In the genomic region with DNA sequence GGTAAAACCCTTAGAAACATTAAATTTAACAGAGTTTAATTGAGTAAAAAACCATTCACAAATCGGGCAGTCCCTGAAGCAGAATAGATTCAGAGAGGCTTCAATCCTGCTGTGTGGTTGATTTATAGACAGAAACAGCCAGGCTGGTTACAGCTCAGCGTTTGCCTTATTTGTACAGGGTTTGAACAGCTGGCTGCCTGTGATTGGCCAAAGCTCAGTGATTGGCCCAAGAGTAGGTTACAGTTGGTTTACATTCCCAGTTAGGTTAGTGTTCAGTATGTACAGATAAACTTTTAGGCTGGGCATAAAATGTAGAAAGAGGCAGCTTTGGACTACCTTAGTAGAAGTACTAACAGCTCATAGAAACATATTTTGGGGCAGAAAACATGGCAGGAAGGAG, we compare ENCODE assay signal across 25 cellular contexts.
"Had no signal": no experiment of that assay in that cellular context is flagged by ENCODE, and none has a peak within 500 bp of the region (broad histone marks: within the 10 kb centered on the region; RNA-seq: fewer than 3 reads in every experiment).

No MANE protein-coding gene starts in this region.

- DNase-seq: dorsolateral prefrontal cortex; effector CD4-positive, alpha-beta T cell; foreskin fibroblast; gastrocnemius medialis; head of caudate nucleus; naive B cell; pancreas; spleen; stimulated activated CD4-positive, alpha-beta T cell treated with anti-CD3 and anti-CD28 coated beads, Interleukin-4, amount 100 ng/mL, for 1 hour; stimulated activated CD8-positive, alpha-beta memory T cell treated with anti-CD3 and anti-CD28 coated beads, Interleukin-4, amount 100 ng/mL, for 48 hours; stimulated activated naive CD4-positive, alpha-beta T cell; stimulated activated naive CD8-positive, alpha-beta T cell treated with anti-CD3 and anti-CD28 coated beads, Interleukin-15, amount 100 ng/mL, for 72 hours; transverse colon; upper lobe of right lung; uterus had no signal

- H3K4me1 Mint-ChIP-seq: memory B cell; naive B cell; neural crest cell; stimulated activated naive CD8-positive, alpha-beta T cell treated with anti-CD3 and anti-CD28 coated beads, Interleukin-15, amount 100 ng/mL, for 72 hours had no signal

- H3K27me3 ChIP-seq: gastrocnemius medialis, neutrophil, pancreas, spleen, suprapubic skin, transverse colon, uterus had no signal

- H3K9me3 ChIP-seq: gastrocnemius medialis, neutrophil, pancreas, spleen, suprapubic skin, transverse colon, upper lobe of right lung, uterus had no signal

- H3K36me3 Mint-ChIP-seq: memory B cell; naive B cell; natural killer cell treated with Interleukin-12 subunit alpha and Interleukin-12 subunit beta and Interleukin-15 and Interleukin-18, amount 100 ng/mL, for 72 hours had no signal

- H3K27ac ChIP-seq: dorsolateral prefrontal cortex, epithelial cell of prostate, gastrocnemius medialis, neutrophil, pancreas, skin epidermis, spleen, suprapubic skin, transverse colon, upper lobe of right lung, uterus had no signal

- H3K9me3 Mint-ChIP-seq: memory B cell; neural crest cell; stimulated activated naive CD8-positive, alpha-beta T cell treated with anti-CD3 and anti-CD28 coated beads, Interleukin-15, amount 100 ng/mL, for 72 hours had no signal

- ATAC-seq: esophagus mucosa; gastrocnemius medialis; left lobe of liver; natural killer cell treated with Interleukin-12 subunit alpha and Interleukin-12 subunit beta and Interleukin-15 and Interleukin-18, amount 100 ng/mL, for 72 hours; pancreas; stimulated activated naive CD8-positive, alpha-beta T cell treated with anti-CD3 and anti-CD28 coated beads, Interleukin-15, amount 100 ng/mL, for 72 hours; upper lobe of right lung had no signal

- H3K4me1 ChIP-seq: gastrocnemius medialis, pancreas, spleen, suprapubic skin, transverse colon, upper lobe of right lung, uterus had no signal

- H3K27me3 Mint-ChIP-seq: naive B cell; stimulated activated naive CD8-positive, alpha-beta T cell treated with anti-CD3 and anti-CD28 coated beads, Interleukin-15, amount 100 ng/mL, for 72 hours had no signal

- H3K27ac Mint-ChIP-seq: memory B cell; naive B cell; natural killer cell treated with Interleukin-12 subunit alpha and Interleukin-12 subunit beta and Interleukin-15 and Interleukin-18, amount 100 ng/mL, for 72 hours; stimulated activated naive CD8-positive, alpha-beta T cell treated with anti-CD3 and anti-CD28 coated beads, Interleukin-15, amount 100 ng/mL, for 72 hours had no signal

- H3K4me3 ChIP-seq: dorsolateral prefrontal cortex, gastrocnemius medialis, lung, pancreas, skin epidermis, spleen, suprapubic skin, transverse colon, upper lobe of right lung, uterus had no signal

- H3K4me3 Mint-ChIP-seq: memory B cell; naive B cell; natural killer cell treated with Interleukin-12 subunit alpha and Interleukin-12 subunit beta and Interleukin-15 and Interleukin-18, amount 100 ng/mL, for 72 hours; neural crest cell; stimulated activated naive CD8-positive, alpha-beta T cell treated with anti-CD3 and anti-CD28 coated beads, Interleukin-15, amount 100 ng/mL, for 72 hours had no signal

- H3K36me3 ChIP-seq: gastrocnemius medialis, neutrophil, pancreas, spleen, suprapubic skin, transverse colon, upper lobe of right lung, uterus had no signal
